ENCODE assay signal across 8 cellular contexts in the genomic region with DNA sequence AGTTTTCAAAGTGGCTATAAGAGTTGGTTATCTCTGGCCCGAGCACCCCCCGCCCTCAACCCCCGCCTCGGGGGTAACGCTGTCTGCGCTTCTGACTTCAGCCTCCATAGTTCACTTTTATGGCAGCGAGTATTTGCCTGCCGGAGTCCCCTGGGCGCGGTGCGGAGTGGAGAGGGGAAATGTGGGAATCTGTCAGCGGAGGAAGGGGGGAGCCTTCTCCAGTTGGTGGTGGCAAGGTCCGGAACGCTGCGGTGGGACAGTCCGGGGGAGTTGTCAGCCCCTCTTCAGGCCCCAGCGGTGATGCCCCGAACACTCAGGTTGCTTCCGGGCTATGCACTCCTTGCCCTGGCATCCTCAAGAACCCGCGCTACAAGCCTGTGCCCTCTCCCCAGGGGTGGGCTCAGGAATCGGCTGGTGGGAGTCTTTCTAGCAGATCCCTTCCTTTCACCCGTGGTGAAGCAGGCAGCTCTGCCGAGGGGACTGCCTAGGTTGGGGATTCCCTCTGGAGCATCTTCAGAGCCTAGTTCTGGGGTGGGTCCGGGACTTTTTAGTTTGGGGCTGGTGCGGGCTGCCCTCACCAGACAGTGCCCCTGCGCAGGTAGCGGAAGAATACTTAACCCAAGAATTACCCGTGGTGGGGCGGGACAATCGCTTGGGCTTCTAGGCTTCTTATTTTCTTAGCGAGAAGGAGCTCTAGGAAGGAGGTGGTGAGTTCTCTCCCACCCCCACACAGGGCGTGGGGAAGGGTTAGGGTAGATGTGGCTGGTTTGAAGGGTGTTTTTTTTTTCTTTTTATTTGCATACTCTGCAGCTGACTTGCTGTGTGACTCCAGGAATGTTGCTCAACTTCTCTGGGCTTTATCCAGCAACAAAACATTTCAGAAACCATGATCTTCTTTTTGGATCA. TPM values are rescaled to one million over a fixed set of nuclear protein-coding genes. Genes with fewer than 3 reads are reported as not detected.
DNase-seq lines count a peak whose midpoint lies in the region; ATAC-seq and TF ChIP-seq lines count a peak whose summit lies in the region.

No MANE protein-coding gene starts in this region.

- H2AFZ ChIP-seq in OCI-LY3 (ENCODE audit: low read depth, low read length) = no peak overlapping the region

- no peaks in the 10 kb centered on the region; the same call in 1 of the 2 replicates for H4K20me1 ChIP-seq in OCI-LY3 (ENCODE audit: insufficient read depth, low read length)

- peaks cover 26% of the 10 kb centered on the region for H3K4me1 Mint-ChIP-seq in CD8-positive, alpha-beta T cell (ENCODE audit: low read depth)
- peaks cover 39% of the 10 kb centered on the region for H3K4me1 Mint-ChIP-seq in osteocyte (ENCODE audit: unreplicated experiment)

- H3K4me1 ChIP-seq in CD8-positive, alpha-beta T cell (ENCODE audit: insufficient read depth, low read length) = peaks cover 18% of the 10 kb centered on the region
- no peaks in the 10 kb centered on the region; the same call in 1 of the 2 replicates for H3K4me1 ChIP-seq in OCI-LY3 (ENCODE audit: low read length)

- H3K36me3 Mint-ChIP-seq in CD8-positive, alpha-beta T cell = no peaks in the 10 kb centered on the region
- H3K36me3 Mint-ChIP-seq in osteocyte (ENCODE audit: unreplicated experiment) = no peaks in the 10 kb centered on the region

- H3K4me3 Mint-ChIP-seq in CD8-positive, alpha-beta T cell = peak overlapping the region; percentile 79
- peak overlapping the region; percentile 86 for H3K4me3 Mint-ChIP-seq in osteocyte (ENCODE audit: unreplicated experiment)

- CTCF ChIA-PET in CD8-positive, alpha-beta T cell (lab: Charles Lee) = no interaction called here

- H3K27me3 ChIP-seq in CD8-positive, alpha-beta T cell (ENCODE audit: insufficient read depth, low read length) = peaks cover 28% of the 10 kb centered on the region
- peaks cover 20% of the 10 kb centered on the region for H3K27me3 ChIP-seq in OCI-LY3 (ENCODE audit: low read depth, low read length)

- no peaks in the 10 kb centered on the region for H3K9me3 Mint-ChIP-seq in CD8-positive, alpha-beta T cell
- H3K9me3 Mint-ChIP-seq in osteocyte (ENCODE audit: unreplicated experiment) = no peaks in the 10 kb centered on the region

- intact Hi-C loops in CD8-positive, alpha-beta T cell (cut with DNase I, micrococcal nuclease) = no loop called here

- no peak for DNase-seq in CD8-positive, alpha-beta T cell
- no peak for DNase-seq in epithelial cell of proximal tubule (ENCODE audit: low read depth)
- DNase-seq in osteocyte (ENCODE audit: extremely low spot score, unreplicated experiment) = no peak
- DNase-seq in H4 (ENCODE audit: low spot score) = no peak
- DNase-seq in CD1c-positive myeloid dendritic cell (ENCODE audit: extremely low spot score) = no peak

- H3K27ac ChIP-seq in CD8-positive, alpha-beta T cell (ENCODE audit: low read depth, low read length) = no peak overlapping the region
- H3K27ac ChIP-seq in OCI-LY3 (ENCODE audit: low read length) = no peak overlapping the region

- no peak for TF ChIP-seq CTCF in CD8-positive, alpha-beta T cell (IDR thresholded peaks at IDR 0.05)
- TF ChIP-seq CTCF in OCI-LY3 (IDR thresholded peaks at IDR 0.05; ENCODE audit: low read depth, low read length) (no peak), epithelial cell of proximal tubule (conservative IDR thresholded peaks at IDR 0.05; ENCODE audit: low read depth, low read length) (no peak), osteocyte (IDR thresholded peaks at IDR 0.05) (no peak)

- peaks cover 58% of the 10 kb centered on the region for H3K27me3 Mint-ChIP-seq in CD8-positive, alpha-beta T cell (ENCODE audit: low read depth)
- H3K27me3 Mint-ChIP-seq in osteocyte (ENCODE audit: unreplicated experiment) = peaks cover 7% of the 10 kb centered on the region

- H3K27ac Mint-ChIP-seq in CD8-positive, alpha-beta T cell = peak overlapping the region; percentile 37
- no peak overlapping the region for H3K27ac Mint-ChIP-seq in osteocyte (ENCODE audit: unreplicated experiment)

- peak overlapping the region; percentile 30; the same call in 1 of the 2 replicates for H3K4me2 ChIP-seq in OCI-LY3 (ENCODE audit: low read length)

- H3K36me3 ChIP-seq in CD8-positive, alpha-beta T cell (ENCODE audit: insufficient read depth, low read length) = no peaks in the 10 kb centered on the region
- no peaks in the 10 kb centered on the region for H3K36me3 ChIP-seq in OCI-LY3 (replicated peaks; ENCODE audit: low read depth, low read length)

- no peak overlapping the region for H3K9ac ChIP-seq in OCI-LY3 (ENCODE audit: low read length)

- no peaks in the 10 kb centered on the region for H3K9me3 ChIP-seq in CD8-positive, alpha-beta T cell (ENCODE audit: low read length)
- no peaks in the 10 kb centered on the region for H3K9me3 ChIP-seq in OCI-LY3 (ENCODE audit: insufficient read depth, low read length)

- peak overlapping the region; percentile 46 for H3K4me3 ChIP-seq in CD8-positive, alpha-beta T cell (ENCODE audit: low read depth, low read length)
- no peak overlapping the region for H3K4me3 ChIP-seq in OCI-LY3 (ENCODE audit: low read length)
- peak overlapping the region; percentile 51 for H3K4me3 ChIP-seq in epithelial cell of proximal tubule (ENCODE audit: low read depth, low read length)

- H3K79me2 ChIP-seq in OCI-LY3 (ENCODE audit: low read length) = no peaks in the 10 kb centered on the region

- POLR2A ChIA-PET in CD8-positive, alpha-beta T cell (lab: Charles Lee) = no interaction called here

- ATAC-seq in CD8-positive, alpha-beta T cell = peak; percentile 36
- ATAC-seq in GM21723 (IDR thresholded peaks at IDR 0.05; ENCODE audit: unreplicated experiment) = no peak
- ATAC-seq in HG03097 (IDR thresholded peaks at IDR 0.05; ENCODE audit: low FRiP score, unreplicated experiment) = no peak

RNA-seq across cellular contexts. Expression of a gene that starts 1.6 kb away (rescaled TPM):
- under 1 TPM; 0.22 to 0.39 TPM for total RNA-seq in CD8-positive, alpha-beta T cell
- total RNA-seq in epithelial cell of proximal tubule (0.52 and 0.94 TPM in 2 replicates), osteocyte (5.9 and 7.1 TPM in 2 replicates)
- 13.1 and 13.6 TPM in 2 replicates for total RNA-seq in H4 (2014; rRNA removed; shearing (Covaris generic))
